In genomic region chr10:78225611-78226010, GRCh38 we compare ENCODE assay signal across 23 cellular contexts.
"Had no signal": no experiment of that assay in that cellular context is flagged by ENCODE, and none has a peak within 500 bp of the region (broad histone marks: within the 10 kb centered on the region; RNA-seq: fewer than 3 reads in every experiment).

No MANE protein-coding gene starts in this region.

- H3K4me3 ChIP-seq: cardiac muscle cell, SJSA1 had no signal

- H3K36me3 ChIP-seq: brain microvascular endothelial cell, cardiac muscle cell, SJSA1 had no signal

- H3K9me3 ChIP-seq: SJSA1 had no signal

- H3K27ac Mint-ChIP-seq: activated CD4-positive, alpha-beta memory T cell treated with anti-CD3 and anti-CD28 coated beads, Interleukin-2, amount 10 ng/mL, durations not matched to agents 7 days and 5 days; activated CD4-positive, alpha-beta T cell treated with anti-CD3 and anti-CD28 coated beads, Interleukin-2, amount 10 ng/mL, durations not matched to agents 7 days and 5 days; activated naive CD4-positive, alpha-beta T cell treated with anti-CD3 and anti-CD28 coated beads for 36 hours; activated naive CD8-positive, alpha-beta T cell; activated T-helper 17 cell treated with anti-CD3 and anti-CD28 coated beads, Interleukin-2, amount 50 U/mL, for 72 hours; WTC11 had no signal

- H3K27ac ChIP-seq: brain microvascular endothelial cell, cardiac muscle cell, SJSA1 had no signal

- H3K4me1 Mint-ChIP-seq: activated CD4-positive, alpha-beta memory T cell treated with anti-CD3 and anti-CD28 coated beads, Interleukin-2, amount 10 ng/mL, durations not matched to agents 7 days and 5 days; activated CD4-positive, alpha-beta T cell treated with anti-CD3 and anti-CD28 coated beads, Interleukin-2, amount 10 ng/mL, durations not matched to agents 7 days and 5 days; activated T-helper 17 cell treated with anti-CD3 and anti-CD28 coated beads, Interleukin-2, amount 50 U/mL, for 72 hours had no signal

- DNase-seq: activated CD4-positive, alpha-beta memory T cell treated with anti-CD3 and anti-CD28 coated beads, Interleukin-2, amount 10 ng/mL, durations not matched to agents 7 days and 5 days; activated CD4-positive, alpha-beta T cell treated with anti-CD3 and anti-CD28 coated beads, Interleukin-2, amount 10 ng/mL, durations not matched to agents 7 days and 5 days; activated CD4-positive, CD25-positive, alpha-beta regulatory T cell treated with anti-CD3 and anti-CD28 coated beads, Interleukin-2, amount 50 U/mL, for 72 hours; activated gamma-delta T cell; activated naive CD4-positive, alpha-beta T cell treated with anti-CD3 and anti-CD28 coated beads for 36 hours; activated T-cell treated with anti-CD3 and anti-CD28 coated beads for 4 hours; activated T-cell treated with anti-CD3 and anti-CD28 coated beads, Interleukin-2, amount 50 U/mL, for 48 hours; brain microvascular endothelial cell; Kasumi-1; KBM-7; NCI-H1048; NCI-H187; NCI-H446 treated with DMSO at 0.1 percent for 48 hours; NCI-H524 treated with DMSO at 0.1 percent for 48 hours; PC-3; SHP77; SW 1271 had no signal

- H3K36me3 Mint-ChIP-seq: activated naive CD8-positive, alpha-beta T cell; WTC11 had no signal

- H3K9me3 Mint-ChIP-seq: activated CD4-positive, alpha-beta memory T cell treated with anti-CD3 and anti-CD28 coated beads, Interleukin-2, amount 10 ng/mL, durations not matched to agents 7 days and 5 days; activated CD4-positive, alpha-beta T cell treated with anti-CD3 and anti-CD28 coated beads, Interleukin-2, amount 10 ng/mL, durations not matched to agents 7 days and 5 days; activated naive CD4-positive, alpha-beta T cell treated with anti-CD3 and anti-CD28 coated beads for 36 hours; activated T-helper 17 cell treated with anti-CD3 and anti-CD28 coated beads, Interleukin-2, amount 50 U/mL, for 72 hours had no signal

- H3K4me3 Mint-ChIP-seq: activated CD4-positive, alpha-beta memory T cell treated with anti-CD3 and anti-CD28 coated beads, Interleukin-2, amount 10 ng/mL, durations not matched to agents 7 days and 5 days; activated CD4-positive, alpha-beta T cell treated with anti-CD3 and anti-CD28 coated beads, Interleukin-2, amount 10 ng/mL, durations not matched to agents 7 days and 5 days; activated naive CD4-positive, alpha-beta T cell treated with anti-CD3 and anti-CD28 coated beads for 36 hours; activated naive CD8-positive, alpha-beta T cell; activated T-helper 17 cell treated with anti-CD3 and anti-CD28 coated beads, Interleukin-2, amount 50 U/mL, for 72 hours; WTC11 had no signal

- H3K27me3 ChIP-seq: cardiac muscle cell, SJSA1 had no signal

- ATAC-seq: activated T-helper 17 cell treated with anti-CD3 and anti-CD28 coated beads, Interleukin-2, amount 50 U/mL, for 72 hours; PC-3; SK-N-SH treated with all-trans-retinoic acid at 6 μM for 48 hours; WTC11 had no signal
